Comparison of ENCODE assay signal across 21 cellular contexts in genomic region chr9:90046317-90046861, GRCh38.
"Had no signal": no experiment of that assay in that cellular context is flagged by ENCODE, and none has a peak within 500 bp of the region (broad histone marks: within the 10 kb centered on the region; RNA-seq: fewer than 3 reads in every experiment).

No MANE protein-coding gene starts in this region.

- H3K4me3 Mint-ChIP-seq: activated B cell treated with CpG ODN at 0.5 μM for 24 hours; memory B cell; natural killer cell; stimulated activated naive B cell treated with anti-CD40 and anti-IgM and Interleukin-4, amounts not matched to agents 10 μg/mL and 1 μg/mL and 100 μg/mL, for 72 hours; T-helper 17 cell had no signal

- H3K4me3 ChIP-seq: breast epithelium, left ventricle myocardium inferior, right atrium auricular region, transverse colon, vagina had no signal

- H3K27ac ChIP-seq: breast epithelium, left ventricle myocardium inferior, right atrium auricular region, transverse colon, vagina had no signal

- H3K4me1 ChIP-seq: breast epithelium, left ventricle myocardium inferior, right atrium auricular region had no signal

- FAIRE-seq: endothelial cell of umbilical vein had no signal

- H3K4me1 Mint-ChIP-seq: activated B cell treated with CpG ODN at 0.5 μM for 24 hours, natural killer cell had no signal

- H3K36me3 Mint-ChIP-seq: natural killer cell; stimulated activated naive B cell treated with anti-CD40 and anti-IgM and Interleukin-4, amounts not matched to agents 10 μg/mL and 1 μg/mL and 100 μg/mL, for 72 hours had no signal

- H3K9me3 Mint-ChIP-seq: natural killer cell had no signal

- H3K27me3 Mint-ChIP-seq: activated B cell treated with CpG ODN at 0.5 μM for 24 hours; memory B cell; progenitor cell of endocrine pancreas; stimulated activated naive B cell treated with anti-CD40 and anti-IgM and Interleukin-4, amounts not matched to agents 10 μg/mL and 1 μg/mL and 100 μg/mL, for 72 hours had no signal

- H3K27me3 ChIP-seq: breast epithelium, right atrium auricular region, transverse colon, vagina had no signal

- H3K27ac Mint-ChIP-seq: activated B cell treated with CpG ODN at 0.5 μM for 24 hours; memory B cell; natural killer cell; progenitor cell of endocrine pancreas; stimulated activated naive B cell treated with anti-CD40 and anti-IgM and Interleukin-4, amounts not matched to agents 10 μg/mL and 1 μg/mL and 100 μg/mL, for 72 hours; T-helper 17 cell had no signal

- H3K9me3 ChIP-seq: breast epithelium, right atrium auricular region, transverse colon, vagina had no signal

- H3K36me3 ChIP-seq: breast epithelium, left ventricle myocardium inferior, right atrium auricular region, transverse colon, vagina had no signal

- ATAC-seq: natural killer cell; stimulated activated naive B cell treated with anti-CD40 and anti-IgM and Interleukin-4, amounts not matched to agents 10 μg/mL and 1 μg/mL and 100 μg/mL, for 72 hours; T-helper 17 cell had no signal

- DNase-seq: activated B cell treated with CpG ODN at 0.5 μM for 24 hours; activated CD8-positive, alpha-beta memory T cell treated with anti-CD3 and anti-CD28 coated beads for 24 hours; activated gamma-delta T cell treated with Interleukin-2 at 50 U/mL for 16 hours; aorta; cerebellar nuclear complex; effector CD8-positive, alpha-beta T cell; foreskin fibroblast; glutamatergic neuron; hypothalamus; left ventricle myocardium inferior; natural killer cell; stimulated activated naive B cell treated with anti-CD40 and anti-IgM and Interleukin-4, amounts not matched to agents 10 μg/mL and 1 μg/mL and 100 μg/mL, for 72 hours; substantia nigra; T-helper 17 cell; transverse colon had no signal
